In genomic region chr12:9390761-9391160, GRCh38 we compare ENCODE assay signal across 32 cellular contexts.
"Had no signal": no experiment of that assay in that cellular context is flagged by ENCODE, and none has a peak within 500 bp of the region (broad histone marks: within the 10 kb centered on the region; RNA-seq: fewer than 3 reads in every experiment).

No MANE protein-coding gene starts in this region.

- H3K4me1 ChIP-seq: adrenal gland, ascending aorta, breast epithelium had no signal

- H3K27me3 ChIP-seq: adrenal gland, ascending aorta, body of pancreas, brain microvascular endothelial cell, breast epithelium, cardiac muscle cell had no signal

- DNase-seq: activated effector memory CD4-positive, alpha-beta T cell treated with anti-CD3 and anti-CD28 coated beads, Interleukin-2, amount 50 U/mL, for 16 hours; activated effector memory CD4-positive, alpha-beta T cell treated with Interleukin-2 at 50 U/mL for 16 hours; activated gamma-delta T cell; activated gamma-delta T cell treated with Interleukin-2 at 50 U/mL for 16 hours; activated naive CD4-positive, alpha-beta T cell; activated naive CD4-positive, alpha-beta T cell treated with anti-CD3 and anti-CD28 coated beads for 36 hours; activated naive CD4-positive, alpha-beta T cell treated with anti-CD3 and anti-CD28 coated beads, Interleukin-2, amount 10 ng/mL, durations not matched to agents 7 days and 5 days; activated naive CD4-positive, alpha-beta T cell treated with anti-CD3 and anti-CD28 coated beads, Interleukin-2, amount 50 U/mL, for 16 hours; activated naive CD4-positive, alpha-beta T cell treated with Interleukin-2 at 50 U/mL for 16 hours; activated naive CD8-positive, alpha-beta T cell treated with anti-CD3 and anti-CD28 coated beads for 36 hours; activated naive CD8-positive, alpha-beta T cell treated with anti-CD3 and anti-CD28 coated beads, Interleukin-2, amount 10 ng/mL, durations not matched to agents 7 days and 5 days; activated naive CD8-positive, alpha-beta T cell treated with anti-CD3 and anti-CD28 coated beads, Interleukin-2, amount 50 U/mL, for 24 hours; activated T-cell treated with anti-CD3 and anti-CD28 coated beads, Interleukin-2, amount 50 U/mL, for 1 hour; activated T-cell treated with anti-CD3 and anti-CD28 coated beads, Interleukin-2, amount 50 U/mL, for 24 hours; activated T-cell treated with anti-CD3 and anti-CD28 coated beads, Interleukin-2, amount 50 U/mL, for 4 hours; activated T-cell treated with anti-CD3 and anti-CD28 coated beads, Interleukin-2, amount 50 U/mL, for 48 hours; activated T-cell treated with anti-CD3 and anti-CD28 coated beads, Interleukin-2, amount 50 U/mL, for 72 hours; adrenal gland; amniotic stem cell; amygdala; anterior cingulate cortex; aorta; body of pancreas; brain microvascular endothelial cell; caudate nucleus; central memory CD4-positive, alpha-beta T cell; cerebellar nuclear complex had no signal

- H3K27ac ChIP-seq: adrenal gland, ascending aorta, body of pancreas, brain microvascular endothelial cell, breast epithelium, cardiac muscle cell had no signal

- H3K9me3 ChIP-seq: adrenal gland, ascending aorta, body of pancreas, breast epithelium had no signal

- ATAC-seq: activated naive CD4-positive, alpha-beta T cell treated with anti-CD3 and anti-CD28 coated beads, Interleukin-2, amount 50 U/mL, for 72 hours; activated naive CD8-positive, alpha-beta T cell treated with anti-CD3 and anti-CD28 coated beads, Interleukin-2, amount 50 U/mL, for 24 hours; activated T-cell treated with anti-CD3 and anti-CD28 coated beads, Interleukin-2, amount 50 U/mL, for 4 hours; activated T-cell treated with anti-CD3 and anti-CD28 coated beads, Interleukin-2, amount 50 U/mL, for 72 hours; activated T-helper 17 cell treated with anti-CD3 and anti-CD28 coated beads, Interleukin-2, amount 50 U/mL, for 72 hours; body of pancreas had no signal

- H3K4me3 ChIP-seq: adrenal gland, ascending aorta, body of pancreas, breast epithelium, cardiac muscle cell had no signal

- H3K36me3 ChIP-seq: adrenal gland, ascending aorta, brain microvascular endothelial cell, breast epithelium, cardiac muscle cell had no signal
